10 cellular contexts compared by ENCODE assay signal in genomic region chr19:40713939-40714338, GRCh38. TPM values are rescaled to one million over a fixed set of nuclear protein-coding genes. Genes with fewer than 3 reads are reported as not detected.
DNase-seq lines count a peak whose midpoint lies in the region; ATAC-seq, FAIRE-seq and TF ChIP-seq lines count a peak whose summit lies in the region.
"Had no signal": no experiment of that assay in that cellular context is flagged by ENCODE, and none has a peak within 500 bp of the region (broad histone marks: within the 10 kb centered on the region; RNA-seq: fewer than 3 reads in every experiment).

No MANE protein-coding gene starts in this region.

- 0 out of 2 replicates have a peak, but pooled peaks cover 2% of the 10 kb centered on the region for H3K9me1 ChIP-seq in IMR-90 (ENCODE audit: insufficient read depth, low read length)

- dilution Hi-C loops in IMR-90 (cut with HindIII; ENCODE audit: low sequenced_read_pairs, unreplicated experiment) = no loop called here

- peak overlapping the region; percentile 98 for H3K27ac ChIP-seq in 22Rv1
- H3K27ac ChIP-seq in IMR-90 (ENCODE audit: insufficient read depth, low read length) = peak overlapping the region; percentile 92; the same call in 1 of the 2 replicates

- no peaks in the 10 kb centered on the region for H3K9me3 Mint-ChIP-seq in dendritic cell treated with granulocyte-macrophage colony-stimulating factor and Interleukin-4, amounts not matched to agents 40 ng/mL and 50 ng/mL, for 4 days
- no peaks in the 10 kb centered on the region for H3K9me3 Mint-ChIP-seq in natural killer cell treated with Interleukin-12 subunit alpha and Interleukin-12 subunit beta and Interleukin-15 and Interleukin-18, amount 100 ng/mL, for 72 hours

- no peak overlapping the region for H2BK5ac ChIP-seq in IMR-90 (ENCODE audit: low read depth, low read length, poor library complexity, severe bottlenecking)

- H2BK15ac ChIP-seq in IMR-90 (ENCODE audit: low read depth, low read length) = 0 out of 3 replicates have a peak overlapping the region, but pooled peaks have one; percentile 48

- no peak overlapping the region for H2BK20ac ChIP-seq in IMR-90 (ENCODE audit: low read depth, low read length)

- peak overlapping the region in 1 of 2 experiments; percentile 98; a peak in 3 of 4 replicates for H4K8ac ChIP-seq in IMR-90 (ENCODE audit: low read depth in 2 of 2, low read length in 2 of 2)

- no peaks in the 10 kb centered on the region for H3K27me3 Mint-ChIP-seq in dendritic cell treated with granulocyte-macrophage colony-stimulating factor and Interleukin-4, amounts not matched to agents 40 ng/mL and 50 ng/mL, for 4 days
- no peaks in the 10 kb centered on the region for H3K27me3 Mint-ChIP-seq in natural killer cell treated with Interleukin-12 subunit alpha and Interleukin-12 subunit beta and Interleukin-15 and Interleukin-18, amount 100 ng/mL, for 72 hours

- no peak overlapping the region for H3K56ac ChIP-seq in IMR-90 (ENCODE audit: extremely low read depth, insufficient read depth, low read length)

- H3K23ac ChIP-seq in IMR-90 (ENCODE audit: low read depth, low read length) = no peak overlapping the region

- no peak for FAIRE-seq in GM12892 (lab: Jason Lieb, UNC)

- no CpG with 5 or more reads among the region's 11 CpGs for WGBS in IMR-90 (ENCODE audit: extremely low coverage in 2 of 2, insufficient read length in 1 of 2), 2 experiments

- in situ Hi-C loops in IMR-90 (cut with MboI; ENCODE audit: low sequenced_read_pairs) = no loop called here

- H2BK120ac ChIP-seq in IMR-90 (ENCODE audit: low read depth, low read length) = no peak overlapping the region

- peaks cover 51% of the 10 kb centered on the region for H3K4me1 Mint-ChIP-seq in dendritic cell treated with granulocyte-macrophage colony-stimulating factor and Interleukin-4, amounts not matched to agents 40 ng/mL and 50 ng/mL, for 4 days (ENCODE audit: low read depth)
- H3K4me1 Mint-ChIP-seq in natural killer cell treated with Interleukin-12 subunit alpha and Interleukin-12 subunit beta and Interleukin-15 and Interleukin-18, amount 100 ng/mL, for 72 hours (ENCODE audit: low read depth in 2 of 2) = peaks cover 35 to 42% of the 10 kb centered on the region in 2 donors

- no peaks in the 10 kb centered on the region for H3K27me3 ChIP-seq in IMR-90 (ENCODE audit: control insufficient read depth, insufficient read depth, low read length)

- TF ChIP-seq CTCF in 22Rv1 (IDR thresholded peaks at IDR 0.05) (no peak), IMR-90 (conservative IDR thresholded peaks at IDR 0.05; ENCODE audit: low read depth, low read length) (no peak)

- BruUV-seq in IMR-90 (replicated peaks; lab: Mats Ljungman, UMichigan) = no TSS peak

- POLR2A ChIA-PET in IMR-90 (lab: Charles Lee; ENCODE audit: unreplicated experiment) = no interaction called here

- no peak overlapping the region for H3K18ac ChIP-seq in IMR-90 (ENCODE audit: low read depth, low read length)

- peak overlapping the region; percentile 97 for H2AK5ac ChIP-seq in IMR-90 (ENCODE audit: low read depth, low read length)

- no peak overlapping the region; the same call in 1 of the 2 replicates for H3K4me2 ChIP-seq in IMR-90 (ENCODE audit: low read depth, low read length)

- ATAC-seq in IMR-90 (ENCODE audit: low read depth) (no peak), HG02840 (IDR thresholded peaks at IDR 0.05; ENCODE audit: low FRiP score, unreplicated experiment) (no peak)
- ATAC-seq in natural killer cell treated with Interleukin-12 subunit alpha and Interleukin-12 subunit beta and Interleukin-15 and Interleukin-18, amount 100 ng/mL, for 72 hours = no peak

- H3K36me3 ChIP-seq in IMR-90 (ENCODE audit: control insufficient read depth, insufficient read depth, low read length) = peaks cover 9% of the 10 kb centered on the region; the same call in 1 of the 2 replicates

- H3K27ac Mint-ChIP-seq in dendritic cell treated with granulocyte-macrophage colony-stimulating factor and Interleukin-4, amounts not matched to agents 40 ng/mL and 50 ng/mL, for 4 days = peak overlapping the region; percentile 95
- peak overlapping the region; percentile 95 to 98 for H3K27ac Mint-ChIP-seq in natural killer cell treated with Interleukin-12 subunit alpha and Interleukin-12 subunit beta and Interleukin-15 and Interleukin-18, amount 100 ng/mL, for 72 hours

- H3K4me1 ChIP-seq in IMR-90 (ENCODE audit: control insufficient read depth, insufficient read depth, low read length) = peaks cover 3% of the 10 kb centered on the region

- TF ChIP-seq POLR2A in IMR-90 (IDR thresholded peaks at IDR 0.05; ENCODE audit: low read depth, low read length) = no peak
- no peak for TF ChIP-seq POLR2A in GM12892 (IDR thresholded peaks at IDR 0.05; ENCODE audit: low read depth, low read length)

- H3K14ac ChIP-seq in IMR-90 (replicated peaks; ENCODE audit: low read depth, low read length) = peak overlapping the region; percentile 90

- DNase-seq in IMR-90 (no peak), 8988T (no peak), HT-29 (ENCODE audit: low spot score) (no peak), GM12892 (ENCODE audit: insufficient read length) (no peak)
- no peak for DNase-seq in natural killer cell treated with Interleukin-12 subunit alpha and Interleukin-12 subunit beta and Interleukin-15 and Interleukin-18, amount 100 ng/mL, for 72 hours (ENCODE audit: low spot score)
- DNase-seq: KG1, T-helper 9 cell had no signal

- H2AK9ac ChIP-seq in IMR-90 (replicated peaks; ENCODE audit: low read depth, low read length, poor library complexity) = no peak overlapping the region

- H4K5ac ChIP-seq in IMR-90 (ENCODE audit: low read depth, low read length) = no peak overlapping the region; the same call in 1 of the 2 replicates

- CTCF ChIA-PET in IMR-90 (lab: Yijun Ruan, JAX) = no interaction called here

- peak overlapping the region; percentile 97 for H3K4ac ChIP-seq in IMR-90 (ENCODE audit: low read depth, low read length)

- peak overlapping the region; percentile 68; the same call in 1 of the 2 replicates for H3K9ac ChIP-seq in IMR-90 (ENCODE audit: low read depth, low read length)

- no peak for TF ChIP-seq RAD21 in IMR-90 (IDR thresholded peaks at IDR 0.05; ENCODE audit: low read length)

- H3K4me3 Mint-ChIP-seq in dendritic cell treated with granulocyte-macrophage colony-stimulating factor and Interleukin-4, amounts not matched to agents 40 ng/mL and 50 ng/mL, for 4 days = no peak overlapping the region
- peak overlapping the region; percentile 94 for H3K4me3 Mint-ChIP-seq in natural killer cell treated with Interleukin-12 subunit alpha and Interleukin-12 subunit beta and Interleukin-15 and Interleukin-18, amount 100 ng/mL, for 72 hours

- H3K4me3 ChIP-seq in IMR-90 (ENCODE audit: insufficient read depth, low read depth, low read length) = no peak overlapping the region

- no peak overlapping the region for H2AFZ ChIP-seq in IMR-90 (replicated peaks; ENCODE audit: low read length, poor library complexity)

- intact Hi-C loops in IMR-90 (cut with micrococcal nuclease) = loop anchor here (2.0 kb wide), 2 partner anchors 23 to 51 kb away; partner anchors contain the start of gene NUMBL
- intact Hi-C loops in dendritic cell treated with granulocyte-macrophage colony-stimulating factor and Interleukin-4, amounts not matched to agents 40 ng/mL and 50 ng/mL, for 4 days (cut with micrococcal nuclease) = loop anchor here (10.0 kb wide), 1 partner anchor 61 kb away; the partner anchor contains the start of genes MIA and RAB4B

- peaks cover 14 to 40% of the 10 kb centered on the region in 2 experiments; a peak in 3 of 4 replicates for H3K79me1 ChIP-seq in IMR-90 (ENCODE audit: low read depth in 1 of 2, low read length in 2 of 2)

- H3K36me3 Mint-ChIP-seq in dendritic cell treated with granulocyte-macrophage colony-stimulating factor and Interleukin-4, amounts not matched to agents 40 ng/mL and 50 ng/mL, for 4 days (ENCODE audit: low read depth) = peaks cover 58% of the 10 kb centered on the region
- H3K36me3 Mint-ChIP-seq in natural killer cell treated with Interleukin-12 subunit alpha and Interleukin-12 subunit beta and Interleukin-15 and Interleukin-18, amount 100 ng/mL, for 72 hours = peaks cover 10% of the 10 kb centered on the region

- H3K9me3 ChIP-seq in IMR-90 (ENCODE audit: control insufficient read depth, insufficient read depth, low read length) = no peaks in the 10 kb centered on the region

- peak overlapping the region; percentile 6; the same call in 1 of the 2 replicates for H4K91ac ChIP-seq in IMR-90 (ENCODE audit: insufficient read depth, low read depth, low read length)

- peaks cover 7% of the 10 kb centered on the region; the same call in 1 of the 2 replicates for H4K20me1 ChIP-seq in IMR-90 (ENCODE audit: insufficient read depth, low read length)

RNA-seq across cellular contexts. Expression of gene COQ8B, which starts 2.7 kb away (rescaled TPM):
- total RNA-seq in IMR-90 (2012; rRNA removed) = 14.2 and 14.9 TPM in 2 replicates
- polyA plus RNA-seq in IMR-90 (2012; rRNA removed) = 23.2 and 23.5 TPM in 2 replicates
- 12.9 and 22.5 TPM in 2 replicates for polyA plus RNA-seq in IMR-90 (2012; cell fraction: cytosol; rRNA removed)
- polyA plus RNA-seq in IMR-90 (2012; cell fraction: nucleus; rRNA removed; ENCODE audit: low replicate concordance) = 64.0 and 115 TPM in 2 replicates
- total RNA-seq in natural killer cell treated with Interleukin-12 subunit alpha and Interleukin-12 subunit beta and Interleukin-15 and Interleukin-18, amount 100 ng/mL, for 72 hours = 10 to 100 TPM; 28.7 to 41.7 TPM
- total RNA-seq in HT-29 (2014; rRNA removed; shearing (Covaris generic)) = 57.2 and 71.3 TPM in 2 replicates
- 11.3 TPM for polyA plus RNA-seq in GM12892 (2012; ENCODE audit: missing spikeins)

RNA-seq across cellular contexts. Expression of gene ITPKC, which starts 3.0 kb away (rescaled TPM):
- 7.7 and 8.6 TPM in 2 replicates for total RNA-seq in IMR-90 (2012; rRNA removed)
- 8.6 and 9.4 TPM in 2 replicates for polyA plus RNA-seq in IMR-90 (2012; rRNA removed)
- polyA plus RNA-seq in IMR-90 (2012; cell fraction: cytosol; rRNA removed) = 6.5 and 8.3 TPM in 2 replicates
- polyA plus RNA-seq in IMR-90 (2012; cell fraction: nucleus; rRNA removed; ENCODE audit: low replicate concordance) = 6.8 and 11.6 TPM in 2 replicates
- total RNA-seq in natural killer cell treated with Interleukin-12 subunit alpha and Interleukin-12 subunit beta and Interleukin-15 and Interleukin-18, amount 100 ng/mL, for 72 hours = 10 to 100 TPM in 1 of 2 donors, 1 to 10 TPM in 1; 9.0 to 10.3 TPM
- 52.2 and 58.5 TPM in 2 replicates for total RNA-seq in HT-29 (2014; rRNA removed; shearing (Covaris generic))
- 3.3 TPM for polyA plus RNA-seq in GM12892 (2012; ENCODE audit: missing spikeins)

RNA-seq across cellular contexts. Expression of gene NUMBL, which starts 23.5 kb away (rescaled TPM):
- 6.3 and 6.9 TPM in 2 replicates for total RNA-seq in IMR-90 (2012; rRNA removed)
- polyA plus RNA-seq in IMR-90 (2012; rRNA removed) = 29.0 and 29.8 TPM in 2 replicates
- polyA plus RNA-seq in IMR-90 (2012; cell fraction: cytosol; rRNA removed) = 45.8 and 88.1 TPM in 2 replicates
- polyA plus RNA-seq in IMR-90 (2012; cell fraction: nucleus; rRNA removed; ENCODE audit: low replicate concordance) = 107 and 168 TPM in 2 replicates
- 10 to 100 TPM in 1 of 2 donors, 1 to 10 TPM in 1; 6.6 to 13.9 TPM for total RNA-seq in natural killer cell treated with Interleukin-12 subunit alpha and Interleukin-12 subunit beta and Interleukin-15 and Interleukin-18, amount 100 ng/mL, for 72 hours
- 13.4 and 14.6 TPM in 2 replicates for total RNA-seq in HT-29 (2014; rRNA removed; shearing (Covaris generic))
- polyA plus RNA-seq in GM12892 (2012; ENCODE audit: missing spikeins) = 1.7 TPM

RNA-seq across cellular contexts. Expression of gene ACTMAP, which starts 36.3 kb away (rescaled TPM):
- total RNA-seq in IMR-90 (2012; rRNA removed) = 0.28 and 0.54 TPM in 2 replicates
- 4.9 and 5.4 TPM in 2 replicates for polyA plus RNA-seq in IMR-90 (2012; rRNA removed)
- polyA plus RNA-seq in IMR-90 (2012; cell fraction: cytosol; rRNA removed) = 4.2 and 5.8 TPM in 2 replicates
- 6.8 and 12.2 TPM in 2 replicates for polyA plus RNA-seq in IMR-90 (2012; cell fraction: nucleus; rRNA removed; ENCODE audit: low replicate concordance)
- 10 to 100 TPM; 10.9 to 16.6 TPM for total RNA-seq in natural killer cell treated with Interleukin-12 subunit alpha and Interleukin-12 subunit beta and Interleukin-15 and Interleukin-18, amount 100 ng/mL, for 72 hours
- total RNA-seq in HT-29 (2014; rRNA removed; shearing (Covaris generic)) = 1.9 and 2.6 TPM in 2 replicates
- polyA plus RNA-seq in GM12892 (2012; ENCODE audit: missing spikeins) = 9.3 TPM

RNA-seq across cellular contexts. Expression of gene SNRPA, which starts 37.1 kb away (rescaled TPM):
- total RNA-seq in IMR-90 (2012; rRNA removed) = 28.3 and 30.3 TPM in 2 replicates
- polyA plus RNA-seq in IMR-90 (2012; rRNA removed) = 81.3 and 158 TPM in 2 replicates
- 89.7 and 101 TPM in 2 replicates for polyA plus RNA-seq in IMR-90 (2012; cell fraction: cytosol; rRNA removed)
- 76.5 and 101 TPM in 2 replicates for polyA plus RNA-seq in IMR-90 (2012; cell fraction: nucleus; rRNA removed; ENCODE audit: low replicate concordance)
- total RNA-seq in natural killer cell treated with Interleukin-12 subunit alpha and Interleukin-12 subunit beta and Interleukin-15 and Interleukin-18, amount 100 ng/mL, for 72 hours = 100 to 1,000 TPM in 1 of 2 donors, 10 to 100 TPM in 1; 95.5 to 191 TPM
- total RNA-seq in HT-29 (2014; rRNA removed; shearing (Covaris generic)) = 252 and 361 TPM in 2 replicates
- 122 TPM for polyA plus RNA-seq in GM12892 (2012; ENCODE audit: missing spikeins)
